10 cellular contexts compared by ENCODE assay signal in genomic region chr9:114174876-114175771, GRCh38. TPM values are rescaled to one million over a fixed set of nuclear protein-coding genes. Genes with fewer than 3 reads are reported as not detected.
DNase-seq lines count a peak whose midpoint lies in the region; TF ChIP-seq lines count a peak whose summit lies in the region.
"Had no signal": no experiment of that assay in that cellular context is flagged by ENCODE, and none has a peak within 500 bp of the region (broad histone marks: within the 10 kb centered on the region; RNA-seq: fewer than 3 reads in every experiment).

No MANE protein-coding gene starts in this region.

- TF ChIP-seq CTCF in RWPE1 (conservative IDR thresholded peaks at IDR 0.05; ENCODE audit: low read depth), result no peak
- no peak for TF ChIP-seq CTCF in fibroblast of lung (conservative IDR thresholded peaks at IDR 0.05 in 1 of 2, IDR thresholded peaks at IDR 0.05 in 1 of 2; ENCODE audit: low read depth in 1 of 2, low read length in 2 of 2)
- no peak for TF ChIP-seq CTCF in transverse colon (IDR thresholded peaks at IDR 0.05)

- no peaks in the 10 kb centered on the region for H3K79me2 ChIP-seq in fibroblast of lung (ENCODE audit: control insufficient read depth, insufficient read depth, low read length)

- in situ Hi-C loops in transverse colon (cut with MboI; ENCODE audit: low pct_ligation_motif_present in 1 of 4, low pct_unique_long_range_greater_than_20kb in 1 of 4, low sequenced_read_pairs in 3 of 4), result no loop called here

- H3K36me3 ChIP-seq in fibroblast of lung (ENCODE audit: control insufficient read depth, insufficient read depth, low read length) (peaks cover 2% of the 10 kb centered on the region), transverse colon (no peaks in the 10 kb centered on the region)

- POLR2A ChIA-PET in RWPE1 (lab: Yijun Ruan, JAX; ENCODE audit: low non-redundant PET), result no interaction called here

- H3K27me3 ChIP-seq in fibroblast of lung (ENCODE audit: control insufficient read depth, insufficient read depth, low read length) (no peaks in the 10 kb centered on the region), transverse colon (no peaks in the 10 kb centered on the region)

- H3K9me3 ChIP-seq in fibroblast of lung (ENCODE audit: control insufficient read depth, insufficient read depth, low read depth, low read length) (no peaks in the 10 kb centered on the region), transverse colon (no peaks in the 10 kb centered on the region)

- H3K27ac Mint-ChIP-seq in activated naive CD8-positive, alpha-beta T cell treated with anti-CD3 and anti-CD28 coated beads for 36 hours, result no peak overlapping the region

- peak overlapping the region; percentile 26 for H3K9ac ChIP-seq in fibroblast of lung (ENCODE audit: insufficient read depth, low read length)

- no peaks in the 10 kb centered on the region for H4K20me1 ChIP-seq in fibroblast of lung (ENCODE audit: control insufficient read depth, extremely low read depth, insufficient read depth, low read length)

- no peaks in the 10 kb centered on the region for H3K27me3 Mint-ChIP-seq in activated naive CD8-positive, alpha-beta T cell treated with anti-CD3 and anti-CD28 coated beads for 36 hours

- H3K4me3 Mint-ChIP-seq in activated naive CD8-positive, alpha-beta T cell treated with anti-CD3 and anti-CD28 coated beads for 36 hours, result no peak overlapping the region

- DNase-seq in RWPE1 (ENCODE audit: low spot score), result no peak
- peak; percentile 56 to 86 for DNase-seq in fibroblast of lung (ENCODE audit: low read depth in 2 of 2)
- peak; percentile 19 for DNase-seq in midbrain (lab: John Stamatoyannopoulos, UW)
- DNase-seq in transverse colon, result peak; percentile 20
- DNase-seq in NCI-H774 (lab: John Stamatoyannopoulos, UW), result no peak
- DNase-seq in activated naive CD8-positive, alpha-beta T cell treated with anti-CD3 and anti-CD28 coated beads for 36 hours, result no peak
- no peak for DNase-seq in NCI-H1105 treated with DMSO at 0.1 percent for 48 hours (lab: John Stamatoyannopoulos, UW)
- DNase-seq in medulla oblongata (ENCODE audit: extremely low spot score), result no peak
- DNase-seq: activated CD8-positive, alpha-beta memory T cell treated with anti-CD3 and anti-CD28 coated beads for 24 hours; NCI-H2029 had no signal

- H3K4me1 ChIP-seq in fibroblast of lung (ENCODE audit: control insufficient read depth, extremely low read depth, insufficient read depth, low read length) (peaks cover 44% of the 10 kb centered on the region), transverse colon (peaks cover 11 to 32% (median 25%) of the 10 kb centered on the region in 4 donors)

- H3K4me2 ChIP-seq in fibroblast of lung (ENCODE audit: extremely low read depth, insufficient read depth, low read length), result peak overlapping the region; percentile 20

- H2AFZ ChIP-seq in fibroblast of lung (ENCODE audit: low read length), result no peak overlapping the region

- intact Hi-C loops in transverse colon (cut with DNase I; ENCODE audit: low total_unique reads), result no loop called here

- H3K9me3 Mint-ChIP-seq in activated naive CD8-positive, alpha-beta T cell treated with anti-CD3 and anti-CD28 coated beads for 36 hours, result no peaks in the 10 kb centered on the region

- CTCF ChIA-PET in RWPE1 (lab: Yijun Ruan, JAX), result interaction anchor here (0.6 to 2.1 kb wide), 3 partner anchors 10 to 1013 kb away, joined by 3 to 11 read pairs (median 3); no protein-coding TSS in a partner anchor

- no peak for TF ChIP-seq POLR2A in transverse colon (IDR thresholded peaks at IDR 0.05)

- H3K4me3 ChIP-seq in fibroblast of lung (replicated peaks in 1 of 4; ENCODE audit: control extremely low read depth in 1 of 4, insufficient read depth in 1 of 4, low read depth in 3 of 4, low read length in 4 of 4) (no peak overlapping the region), transverse colon (no peak overlapping the region)

- 59% methylated on average over 24 of the region's 26 CpGs; no CpG with 5 or more reads in 1 of the 2 donors for WGBS in transverse colon (ENCODE audit: low coverage in 1 of 2), 2 donors

- H3K27ac ChIP-seq in RWPE1 (peak overlapping the region; percentile 87), fibroblast of lung (ENCODE audit: insufficient read depth, low read length) (peak overlapping the region; percentile 74), transverse colon (peak overlapping the region; percentile 36 to 63 (median 60))

- no peaks in the 10 kb centered on the region for H3K4me1 Mint-ChIP-seq in activated naive CD8-positive, alpha-beta T cell treated with anti-CD3 and anti-CD28 coated beads for 36 hours

- H3K36me3 Mint-ChIP-seq in activated naive CD8-positive, alpha-beta T cell treated with anti-CD3 and anti-CD28 coated beads for 36 hours, result no peaks in the 10 kb centered on the region

- no peak for TF ChIP-seq EP300 in transverse colon (IDR thresholded peaks at IDR 0.05; ENCODE audit: low read depth)

RNA-seq across cellular contexts. Expression of gene COL27A1, which starts 19.8 kb away (rescaled TPM):
- total RNA-seq in fibroblast of lung (3.6 and 5.4 TPM in 2 replicates), transverse colon (1 to 10 TPM; 2.1 to 9.0 (median 3.8) TPM)
- 2.4 and 3.3 TPM in 2 replicates for polyA plus RNA-seq in fibroblast of lung
- polyA plus RNA-seq in fibroblast of lung (2012), result 2.1 and 3.7 TPM in 2 replicates
- 4.8 and 5.1 TPM in 2 replicates for polyA minus RNA-seq in fibroblast of lung (ENCODE audit: low replicate concordance)
- 10 to 100 TPM; 11.4 to 12.2 TPM for total RNA-seq in activated naive CD8-positive, alpha-beta T cell treated with anti-CD3 and anti-CD28 coated beads for 36 hours

Comparison
In these comparisons a context has a peak if more than half of its experiments do, and no peak if none do; other contexts are left out.
1. DNase-seq: peak in fibroblast of lung (2 of 2), midbrain (single experiment) and transverse colon (single experiment); none in RWPE1 (single experiment), NCI-H774 (single experiment), activated naive CD8-positive, alpha-beta T cell treated with anti-CD3 and anti-CD28 coated beads for 36 hours (single experiment), NCI-H1105 treated with DMSO at 0.1 percent for 48 hours (single experiment) and medulla oblongata (single experiment).
2. Peak in every context shown above with its lines, with median percentiles within 50 percentile points of each other: H3K27ac ChIP-seq.